22 cellular contexts compared by ENCODE assay signal in the genomic region with DNA sequence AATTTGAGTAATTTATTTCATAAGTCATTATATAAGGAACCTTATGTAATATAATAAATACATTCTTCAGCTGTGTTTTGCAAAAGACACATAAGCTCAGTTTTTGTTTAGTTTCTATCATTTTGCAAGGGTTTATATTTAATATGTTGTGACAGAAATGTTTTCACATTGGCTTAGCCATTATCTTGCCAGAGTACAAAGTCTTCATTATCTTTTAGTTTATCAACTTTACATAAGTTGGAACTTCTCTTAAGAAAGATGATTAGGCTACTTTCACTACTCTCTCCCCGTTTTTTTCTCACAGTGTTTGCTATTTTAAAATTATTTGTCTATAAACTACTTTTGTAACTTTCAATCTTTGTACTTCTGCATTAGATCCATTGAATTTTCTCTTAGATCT. TPM values are rescaled to one million over a fixed set of nuclear protein-coding genes. Genes with fewer than 3 reads are reported as not detected.
DNase-seq lines count a peak whose midpoint lies in the region; ATAC-seq and TF ChIP-seq lines count a peak whose summit lies in the region.
"Had no signal": no experiment of that assay in that cellular context is flagged by ENCODE, and none has a peak within 500 bp of the region (broad histone marks: within the 10 kb centered on the region; RNA-seq: fewer than 3 reads in every experiment).

No MANE protein-coding gene starts in this region.

- H3K27ac Mint-ChIP-seq in activated naive CD4-positive, alpha-beta T cell treated with anti-CD3 and anti-CD28 coated beads, Interleukin-2, amount 50 U/mL, for 24 hours: peak overlapping the region; percentile 46
- H3K27ac Mint-ChIP-seq in CD14-positive monocyte: peak overlapping the region; percentile 14 to 79 (median 49)
- peak overlapping the region; percentile 9 for H3K27ac Mint-ChIP-seq in central memory CD8-positive, alpha-beta T cell (ENCODE audit: low read depth)
- H3K27ac Mint-ChIP-seq: B cell had no signal

- H3K4me1 Mint-ChIP-seq in activated naive CD4-positive, alpha-beta T cell treated with anti-CD3 and anti-CD28 coated beads, Interleukin-2, amount 50 U/mL, for 24 hours: peaks cover 3% of the 10 kb centered on the region
- H3K4me1 Mint-ChIP-seq in CD14-positive monocyte: peaks cover 23% of the 10 kb centered on the region
- no peaks in the 10 kb centered on the region for H3K4me1 Mint-ChIP-seq in central memory CD8-positive, alpha-beta T cell
- H3K4me1 Mint-ChIP-seq: B cell had no signal

- DNase-seq in activated naive CD4-positive, alpha-beta T cell treated with Interleukin-2 at 50 U/mL for 16 hours: no peak
- no peak for DNase-seq in CD14-positive monocyte (ENCODE audit: low spot score)
- no peak for DNase-seq in central memory CD8-positive, alpha-beta T cell (ENCODE audit: low spot score in 2 of 2)
- peak; percentile 45 for DNase-seq in middle frontal gyrus (ENCODE audit: extremely low spot score, low spot score)
- no peak for DNase-seq in NCI-H2227 (lab: John Stamatoyannopoulos, UW; ENCODE audit: unreplicated experiment)
- DNase-seq: AML-193; CD4-positive, alpha-beta memory T cell; CD4-positive, CD25-positive, alpha-beta regulatory T cell; CD8-positive, alpha-beta memory T cell; COR-L47; DMS 273 treated with DMSO at 0.1 percent for 48 hours; DMS153; DMS53; DMS79; DND-41; EL; GDM1 had no signal

- TF ChIP-seq CTCF in CD14-positive monocyte (IDR thresholded peaks at IDR 0.05): no peak

- no peaks in the 10 kb centered on the region for H3K9me3 Mint-ChIP-seq in activated naive CD4-positive, alpha-beta T cell treated with anti-CD3 and anti-CD28 coated beads, Interleukin-2, amount 50 U/mL, for 24 hours
- H3K9me3 Mint-ChIP-seq in CD14-positive monocyte: peaks cover 0 to 4% (median 1%) of the 10 kb centered on the region in 7 donors
- no peaks in the 10 kb centered on the region for H3K9me3 Mint-ChIP-seq in central memory CD8-positive, alpha-beta T cell
- H3K9me3 Mint-ChIP-seq: CD8-positive, alpha-beta memory T cell had no signal

- H3K36me3 Mint-ChIP-seq in activated naive CD4-positive, alpha-beta T cell treated with anti-CD3 and anti-CD28 coated beads, Interleukin-2, amount 50 U/mL, for 24 hours: peaks cover 51% of the 10 kb centered on the region
- H3K36me3 Mint-ChIP-seq in CD14-positive monocyte: peaks cover 58 to 62% of the 10 kb centered on the region in 2 donors
- peaks cover 33% of the 10 kb centered on the region for H3K36me3 Mint-ChIP-seq in central memory CD8-positive, alpha-beta T cell (ENCODE audit: insufficient read depth)

- H3K27me3 Mint-ChIP-seq in activated naive CD4-positive, alpha-beta T cell treated with anti-CD3 and anti-CD28 coated beads, Interleukin-2, amount 50 U/mL, for 24 hours: no peaks in the 10 kb centered on the region
- H3K27me3 Mint-ChIP-seq in CD14-positive monocyte (ENCODE audit: low read depth in 3 of 3): peaks cover 0 to 1% (median 0%) of the 10 kb centered on the region in 3 donors
- no peaks in the 10 kb centered on the region for H3K27me3 Mint-ChIP-seq in central memory CD8-positive, alpha-beta T cell
- H3K27me3 Mint-ChIP-seq: B cell; CD4-positive, alpha-beta memory T cell; CD4-positive, CD25-positive, alpha-beta regulatory T cell; CD8-positive, alpha-beta memory T cell had no signal

- intact Hi-C loops in CD14-positive monocyte (cut with micrococcal nuclease): no loop called here

- H3K4me3 Mint-ChIP-seq in activated naive CD4-positive, alpha-beta T cell treated with anti-CD3 and anti-CD28 coated beads, Interleukin-2, amount 50 U/mL, for 24 hours: no peak overlapping the region
- peak overlapping the region; percentile 3 to 59 for H3K4me3 Mint-ChIP-seq in CD14-positive monocyte
- no peak overlapping the region for H3K4me3 Mint-ChIP-seq in central memory CD8-positive, alpha-beta T cell
- H3K4me3 Mint-ChIP-seq: B cell; CD4-positive, alpha-beta memory T cell; CD4-positive, CD25-positive, alpha-beta regulatory T cell; CD8-positive, alpha-beta memory T cell had no signal

- no peak for ATAC-seq in central memory CD8-positive, alpha-beta T cell (replicated peaks; ENCODE audit: extremely low read depth, poor library complexity, severe bottlenecking)
- ATAC-seq in GM18907 (IDR thresholded peaks at IDR 0.05; ENCODE audit: unreplicated experiment): no peak
- ATAC-seq: A549, GM12878 had no signal

RNA-seq across cellular contexts. Expression of gene ERCC6L2, which starts 54.8 kb away (rescaled TPM):
- 10 to 100 TPM in 1 of 2 donors, 1 to 10 TPM in 1; 7.1 to 18.9 TPM for polyA plus RNA-seq in CD14-positive monocyte

Comparison
In these comparisons a context has a peak if more than half of its experiments do, and no peak if none do; other contexts are left out.
1. H3K4me3 Mint-ChIP-seq: peak in CD14-positive monocyte (2 of 2); none in activated naive CD4-positive, alpha-beta T cell treated with anti-CD3 and anti-CD28 coated beads, Interleukin-2, amount 50 U/mL, for 24 hours (single experiment) and central memory CD8-positive, alpha-beta T cell (single experiment).
2. Peak in every context shown above with its lines, with median percentiles within 50 percentile points of each other: H3K27ac Mint-ChIP-seq.